In the genomic region with DNA sequence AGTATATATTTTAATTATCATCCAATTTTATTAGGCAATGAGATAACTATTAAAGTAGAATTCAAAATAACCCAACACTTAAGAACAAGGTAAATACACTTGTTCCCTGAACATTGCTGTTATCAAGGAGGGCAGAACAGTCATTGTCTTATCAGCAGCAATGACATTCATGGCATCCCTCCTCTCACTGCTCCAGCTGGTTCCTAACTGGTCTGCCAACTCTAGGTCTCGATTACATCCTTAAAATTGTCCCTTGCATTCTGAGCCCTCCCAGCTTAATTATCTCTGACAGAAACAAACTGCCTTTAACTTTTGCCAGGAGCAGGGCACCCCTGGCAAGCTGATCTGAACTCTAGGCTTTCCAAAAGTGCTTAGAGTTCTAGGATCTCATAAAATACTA, we compare ENCODE assay signal across 26 cellular contexts. TPM values are rescaled to one million over a fixed set of nuclear protein-coding genes. Genes with fewer than 3 reads are reported as not detected.
DNase-seq lines count a peak whose midpoint lies in the region; ATAC-seq and TF ChIP-seq lines count a peak whose summit lies in the region.
"Had no signal": no experiment of that assay in that cellular context is flagged by ENCODE, and none has a peak within 500 bp of the region (broad histone marks: within the 10 kb centered on the region; RNA-seq: fewer than 3 reads in every experiment).

No MANE protein-coding gene starts in this region.

- H3K9me3 Mint-ChIP-seq in glutamatergic neuron (ENCODE audit: unreplicated experiment) (peaks cover 2% of the 10 kb centered on the region), progenitor cell of endocrine pancreas (ENCODE audit: low read depth) (no peaks in the 10 kb centered on the region)
- H3K9me3 Mint-ChIP-seq: activated T-helper 17 cell treated with anti-CD3 and anti-CD28 coated beads, Interleukin-2, amount 50 U/mL, for 72 hours; memory B cell; stimulated activated naive B cell treated with anti-CD40 and anti-IgM and Interleukin-4, amounts not matched to agents 10 μg/mL and 1 μg/mL and 100 μg/mL, for 72 hours; T-helper 1 cell treated with Interleukin-12 subunit alpha and Interleukin-12 subunit beta and Interleukin-4 antibody, amounts not matched to agents 30 μg/mL and 1 μg/mL, for 36 hours had no signal

- no peaks in the 10 kb centered on the region for H3K27me3 Mint-ChIP-seq in glutamatergic neuron (ENCODE audit: unreplicated experiment)
- peaks cover 4% of the 10 kb centered on the region for H3K27me3 Mint-ChIP-seq in progenitor cell of endocrine pancreas
- H3K27me3 Mint-ChIP-seq: activated T-helper 17 cell treated with anti-CD3 and anti-CD28 coated beads, Interleukin-2, amount 50 U/mL, for 72 hours; memory B cell; stimulated activated naive B cell treated with anti-CD40 and anti-IgM and Interleukin-4, amounts not matched to agents 10 μg/mL and 1 μg/mL and 100 μg/mL, for 72 hours had no signal

- intact Hi-C loops in Right ventricle myocardium superior (cut with DNase I) (no loop called here), thyroid gland (cut with DNase I) (no loop called here)

- H3K4me1 Mint-ChIP-seq in glutamatergic neuron (ENCODE audit: low read depth, unreplicated experiment) (peaks cover 23% of the 10 kb centered on the region), progenitor cell of endocrine pancreas (ENCODE audit: low read depth) (no peaks in the 10 kb centered on the region)
- H3K4me1 Mint-ChIP-seq: activated T-helper 17 cell treated with anti-CD3 and anti-CD28 coated beads, Interleukin-2, amount 50 U/mL, for 72 hours; memory B cell; stimulated activated naive B cell treated with anti-CD40 and anti-IgM and Interleukin-4, amounts not matched to agents 10 μg/mL and 1 μg/mL and 100 μg/mL, for 72 hours had no signal

- peak overlapping the region; percentile 82 for H3K27ac Mint-ChIP-seq in glutamatergic neuron (ENCODE audit: unreplicated experiment)
- H3K27ac Mint-ChIP-seq in progenitor cell of endocrine pancreas: no peak overlapping the region
- H3K27ac Mint-ChIP-seq: activated naive CD8-positive, alpha-beta T cell; activated T-helper 17 cell treated with anti-CD3 and anti-CD28 coated beads, Interleukin-2, amount 50 U/mL, for 72 hours; memory B cell; stimulated activated naive B cell treated with anti-CD40 and anti-IgM and Interleukin-4, amounts not matched to agents 10 μg/mL and 1 μg/mL and 100 μg/mL, for 72 hours; T-helper 1 cell treated with Interleukin-12 subunit alpha and Interleukin-12 subunit beta and Interleukin-4 antibody, amounts not matched to agents 30 μg/mL and 1 μg/mL, for 36 hours had no signal

- H3K4me3 ChIP-seq in right atrium auricular region (no peak overlapping the region), thyroid gland (replicated peaks in 1 of 3) (no peak overlapping the region)
- H3K4me3 ChIP-seq: A549, GM23248, SJCRH30, thoracic aorta had no signal

- TF ChIP-seq POLR2A in thyroid gland (IDR thresholded peaks at IDR 0.05): no peak

- H3K36me3 ChIP-seq in right atrium auricular region (no peaks in the 10 kb centered on the region), thyroid gland (no peaks in the 10 kb centered on the region)
- H3K36me3 ChIP-seq: neutrophil, SJCRH30, thoracic aorta, WERI-Rb-1 had no signal

- no peaks in the 10 kb centered on the region for H3K9me3 ChIP-seq in right atrium auricular region
- no peaks in the 10 kb centered on the region for H3K9me3 ChIP-seq in thyroid gland
- H3K9me3 ChIP-seq: A549, neutrophil, SJCRH30, thoracic aorta had no signal

- H3K27ac ChIP-seq in right atrium auricular region: peak overlapping the region in 1 of 2 donors; percentile 49
- H3K27ac ChIP-seq in thyroid gland: no peak overlapping the region
- H3K27ac ChIP-seq: A549, neutrophil, SJCRH30, WERI-Rb-1 had no signal

- no peak for TF ChIP-seq CTCF in right atrium auricular region (IDR thresholded peaks at IDR 0.05)
- no peak for TF ChIP-seq CTCF in glutamatergic neuron (IDR thresholded peaks at IDR 0.05; ENCODE audit: partially characterized antibody, unreplicated experiment)
- TF ChIP-seq CTCF in progenitor cell of endocrine pancreas (IDR thresholded peaks at IDR 0.05; ENCODE audit: unreplicated experiment): no peak
- no peak for TF ChIP-seq CTCF in thyroid gland (IDR thresholded peaks at IDR 0.05)

- H3K4me1 ChIP-seq in right atrium auricular region (peaks cover 0 to 11% of the 10 kb centered on the region in 2 donors), thyroid gland (no peaks in the 10 kb centered on the region)
- H3K4me1 ChIP-seq: A549, SJCRH30 had no signal

- H3K4me3 Mint-ChIP-seq in glutamatergic neuron (ENCODE audit: unreplicated experiment) (no peak overlapping the region), progenitor cell of endocrine pancreas (ENCODE audit: low read depth) (no peak overlapping the region)
- H3K4me3 Mint-ChIP-seq: activated naive CD8-positive, alpha-beta T cell; activated T-helper 17 cell treated with anti-CD3 and anti-CD28 coated beads, Interleukin-2, amount 50 U/mL, for 72 hours; memory B cell; stimulated activated naive B cell treated with anti-CD40 and anti-IgM and Interleukin-4, amounts not matched to agents 10 μg/mL and 1 μg/mL and 100 μg/mL, for 72 hours; T-helper 1 cell treated with Interleukin-12 subunit alpha and Interleukin-12 subunit beta and Interleukin-4 antibody, amounts not matched to agents 30 μg/mL and 1 μg/mL, for 36 hours had no signal

- ATAC-seq in Right ventricle myocardium superior (ENCODE audit: poor library complexity): peak; percentile 97
- ATAC-seq in HG02610 (IDR thresholded peaks at IDR 0.05; ENCODE audit: unreplicated experiment): no peak
- ATAC-seq: A549; activated T-helper 17 cell treated with anti-CD3 and anti-CD28 coated beads, Interleukin-2, amount 50 U/mL, for 72 hours; Panc1; stimulated activated naive B cell treated with anti-CD40 and anti-IgM and Interleukin-4, amounts not matched to agents 10 μg/mL and 1 μg/mL and 100 μg/mL, for 72 hours had no signal

- WGBS in thyroid gland, 2 donors: 50 to 55% methylated on average over 1 of the region's 1 CpG

- DNase-seq in Right ventricle myocardium superior (no peak), right atrium auricular region (ENCODE audit: low spot score) (no peak), OCI-M1 (lab: John Stamatoyannopoulos, UW) (peak; percentile 17), glutamatergic neuron (no peak), progenitor cell of endocrine pancreas (ENCODE audit: low spot score, unreplicated experiment) (no peak), DMS79 treated with DMSO at 0.1 percent for 48 hours (lab: John Stamatoyannopoulos, UW) (no peak), thyroid gland (no peak)
- DNase-seq: activated CD4-positive, alpha-beta T cell treated with anti-CD3 and anti-CD28 coated beads, Interleukin-2, amount 50 U/mL, for 1 hour; COR-L47; GM23248; kidney glomerular epithelial cell; NCI-H1417; NCI-H2227 treated with DMSO at 0.1 percent for 48 hours; SJCRH30; small intestine; stimulated activated naive B cell treated with anti-CD40 and anti-IgM and Interleukin-4, amounts not matched to agents 10 μg/mL and 1 μg/mL and 100 μg/mL, for 72 hours; WERI-Rb-1 had no signal

- H3K27me3 ChIP-seq in right atrium auricular region: no peaks in the 10 kb centered on the region
- no peaks in the 10 kb centered on the region for H3K27me3 ChIP-seq in thyroid gland
- H3K27me3 ChIP-seq: neutrophil, SJCRH30 had no signal

- H3K36me3 Mint-ChIP-seq in glutamatergic neuron (ENCODE audit: unreplicated experiment): no peaks in the 10 kb centered on the region
- H3K36me3 Mint-ChIP-seq in progenitor cell of endocrine pancreas (ENCODE audit: insufficient read depth): no peaks in the 10 kb centered on the region
- H3K36me3 Mint-ChIP-seq: activated naive CD8-positive, alpha-beta T cell; memory B cell; stimulated activated naive B cell treated with anti-CD40 and anti-IgM and Interleukin-4, amounts not matched to agents 10 μg/mL and 1 μg/mL and 100 μg/mL, for 72 hours had no signal

RNA-seq across cellular contexts. Expression of a gene that starts 14.0 kb away (rescaled TPM):
- total RNA-seq in Right ventricle myocardium superior (50.9 TPM), right atrium auricular region (10 to 100 TPM; 36.6 to 39.7 TPM), glutamatergic neuron (ENCODE audit: unreplicated experiment) (181 TPM), progenitor cell of endocrine pancreas (43.8 and 49.2 TPM in 2 replicates), thyroid gland (10 to 100 TPM; 23.5 to 46.0 (median 26.5) TPM)
